8 cellular contexts compared by ENCODE assay signal in genomic region chr12:122523280-122523679, GRCh38. TPM values are rescaled to one million over a fixed set of nuclear protein-coding genes. Genes with fewer than 3 reads are reported as not detected.
DNase-seq lines count a peak whose midpoint lies in the region; ATAC-seq and TF ChIP-seq lines count a peak whose summit lies in the region.

No MANE protein-coding gene starts in this region.

- H2AK5ac ChIP-seq in mesenchymal stem cell (ENCODE audit: low read length, severe bottlenecking) = no peak overlapping the region

- H3K79me1 ChIP-seq in mesenchymal stem cell (replicated peaks; ENCODE audit: low read length, poor library complexity, severe bottlenecking) = peaks cover 5% of the 10 kb centered on the region

- ATAC-seq in HG03196 (IDR thresholded peaks at IDR 0.05; ENCODE audit: unreplicated experiment) = no peak

- H2BK5ac ChIP-seq in mesenchymal stem cell (ENCODE audit: low read depth, low read length, poor library complexity, severe bottlenecking) = no peak overlapping the region

- H3K23ac ChIP-seq in mesenchymal stem cell (ENCODE audit: low read length in 2 of 2) = no peak overlapping the region

- peak overlapping the region; percentile 45 for H3K9ac ChIP-seq in HUES6 (ENCODE audit: low read length)
- H3K9ac ChIP-seq in mesenchymal stem cell (ENCODE audit: low read length) = peak overlapping the region; percentile 100

- no peak overlapping the region for H4K91ac ChIP-seq in mesenchymal stem cell (ENCODE audit: low read length)

- TF ChIP-seq CTCF in BJ (IDR thresholded peaks at IDR 0.05; ENCODE audit: insufficient read depth, low read depth, low read length) = no peak
- no peak for TF ChIP-seq CTCF in astrocyte of the cerebellum (IDR thresholded peaks at IDR 0.05; ENCODE audit: low read depth, low read length, missing control alignments)

- H3K14ac ChIP-seq in mesenchymal stem cell (ENCODE audit: low read length in 2 of 2) = no peak overlapping the region

- peaks cover 10% of the 10 kb centered on the region for H3K4me1 ChIP-seq in HUES6 (ENCODE audit: control insufficient read depth, insufficient read depth, low read length)
- peaks cover 6% of the 10 kb centered on the region for H3K4me1 ChIP-seq in mesenchymal stem cell (ENCODE audit: control insufficient read depth, insufficient read depth, low read depth, low read length)

- no peak overlapping the region for H2BK120ac ChIP-seq in mesenchymal stem cell (ENCODE audit: low read depth, low read length)

- H3K18ac ChIP-seq in mesenchymal stem cell (ENCODE audit: low read depth in 1 of 2, low read length in 2 of 2) = no peak overlapping the region

- no peaks in the 10 kb centered on the region for H3K9me3 ChIP-seq in HUES6 (ENCODE audit: control insufficient read depth, insufficient read depth, low read depth, low read length)
- no peaks in the 10 kb centered on the region for H3K9me3 ChIP-seq in mesenchymal stem cell (ENCODE audit: control insufficient read depth, low read length)

- H3K27ac ChIP-seq in HUES6 (ENCODE audit: low read depth, low read length) = no peak overlapping the region
- no peak overlapping the region for H3K27ac ChIP-seq in mesenchymal stem cell (ENCODE audit: low read length, poor library complexity, severe bottlenecking)

- H2BK12ac ChIP-seq in mesenchymal stem cell (ENCODE audit: low read length in 2 of 2) = no peak overlapping the region

- no peak overlapping the region for H2AFZ ChIP-seq in mesenchymal stem cell (ENCODE audit: low read depth, low read length)

- POLR2A ChIA-PET in BJ (lab: Charles Lee) = interaction anchor here (0.9 kb wide), 1 partner anchor 22 kb away, joined by 4 read pairs; the partner anchor contains the start of gene ZCCHC8

- in situ Hi-C loops in astrocyte of the cerebellum (cut with HindIII; ENCODE audit: low sequenced_read_pairs) = no loop called here

- H3K36me3 ChIP-seq in BJ (ENCODE audit: control insufficient read depth, insufficient read depth, low read length) = peaks cover 13% of the 10 kb centered on the region
- H3K36me3 ChIP-seq in HUES6 (ENCODE audit: control insufficient read depth, insufficient read depth, low read length) = peaks cover 75% of the 10 kb centered on the region
- peaks cover 7 to 61% of the 10 kb centered on the region in 2 experiments for H3K36me3 ChIP-seq in mesenchymal stem cell (ENCODE audit: control insufficient read depth in 1 of 2, insufficient read depth in 2 of 2, low read depth in 1 of 2, low read length in 2 of 2)

- H3K4me3 ChIP-seq in BJ (ENCODE audit: low read depth, low read length) (peak overlapping the region; percentile 54), HUES6 (ENCODE audit: low read depth, low read length) (peak overlapping the region; percentile 94; the same call in 1 of the 2 replicates), astrocyte of the cerebellum (ENCODE audit: low read depth, low read length) (peak overlapping the region; percentile 4), mesenchymal stem cell (ENCODE audit: insufficient read depth in 1 of 2, low read depth in 1 of 2, low read length in 2 of 2) (peak overlapping the region in 1 of 2 experiments; percentile 95)

- H2BK15ac ChIP-seq in mesenchymal stem cell (ENCODE audit: low read depth, poor library complexity, severe bottlenecking) = no peak overlapping the region

- H4K8ac ChIP-seq in mesenchymal stem cell (ENCODE audit: low read length) = no peak overlapping the region

- CTCF ChIA-PET in BJ (lab: Yijun Ruan, JAX) = interaction anchor here (0.8 kb wide), 1 partner anchor 22 kb away, joined by 3 read pairs; no protein-coding TSS in a partner anchor

- H3K4me2 ChIP-seq in mesenchymal stem cell (ENCODE audit: low read length, poor library complexity, severe bottlenecking) = peak overlapping the region; percentile 49

- H3K27me3 ChIP-seq in BJ (ENCODE audit: control insufficient read depth, insufficient read depth, low read length) = no peaks in the 10 kb centered on the region
- H3K27me3 ChIP-seq in HUES6 (ENCODE audit: control insufficient read depth, insufficient read depth, low read length) = no peaks in the 10 kb centered on the region
- no peaks in the 10 kb centered on the region for H3K27me3 ChIP-seq in mesenchymal stem cell (ENCODE audit: control insufficient read depth in 1 of 2, insufficient read depth in 1 of 2, low read length in 2 of 2)

- WGBS in mesenchymal stem cell = 62% methylated on average over 4 of the region's 8 CpGs

- H3K4ac ChIP-seq in mesenchymal stem cell (ENCODE audit: low read depth in 1 of 2, low read length in 2 of 2) = no peak overlapping the region

- no peak for DNase-seq in BJ (ENCODE audit: low read depth)
- no peak for DNase-seq in astrocyte of the cerebellum (ENCODE audit: low read depth)
- peak; percentile 80 for DNase-seq in mesenchymal stem cell
- DNase-seq in cerebellar nuclear complex (lab: John Stamatoyannopoulos, UW) = no peak
- DNase-seq in SW 1271 (lab: John Stamatoyannopoulos, UW) = no peak
- DNase-seq in OCI-M1 (lab: John Stamatoyannopoulos, UW) = no peak

RNA-seq across cellular contexts. Expression of gene RSRC2, which starts 3.5 kb away (rescaled TPM):
- polyA plus RNA-seq in BJ (2011; rRNA removed) = 13.4 and 24.3 TPM in 2 replicates
- 9.2 and 11.1 TPM in 2 replicates for polyA minus RNA-seq in BJ (2011; rRNA and poly(A)+ RNA removed)
- polyA plus RNA-seq in mesenchymal stem cell (2013, experiment 1 of 2) = 69.5 TPM
- polyA plus RNA-seq in mesenchymal stem cell (2013, experiment 2 of 2) = 65.9 TPM

RNA-seq across cellular contexts. Expression of gene KNTC1, which starts 3.8 kb away (rescaled TPM):
- polyA plus RNA-seq in BJ (2011; rRNA removed) = 12.5 and 13.6 TPM in 2 replicates
- 11.2 and 12.1 TPM in 2 replicates for polyA minus RNA-seq in BJ (2011; rRNA and poly(A)+ RNA removed)
- 8.8 TPM for polyA plus RNA-seq in mesenchymal stem cell (2013, experiment 1 of 2)
- polyA plus RNA-seq in mesenchymal stem cell (2013, experiment 2 of 2) = 6.2 TPM

RNA-seq across cellular contexts. Expression of gene ZCCHC8, which starts 22.5 kb away (rescaled TPM):
- polyA plus RNA-seq in BJ (2011; rRNA removed) = 12.7 and 15.0 TPM in 2 replicates
- 6.5 and 12.5 TPM in 2 replicates for polyA minus RNA-seq in BJ (2011; rRNA and poly(A)+ RNA removed)
- polyA plus RNA-seq in mesenchymal stem cell (2013, experiment 1 of 2) = 9.3 TPM
- polyA plus RNA-seq in mesenchymal stem cell (2013, experiment 2 of 2) = 9.7 TPM
